8 cellular contexts compared by ENCODE assay signal in the genomic region with DNA sequence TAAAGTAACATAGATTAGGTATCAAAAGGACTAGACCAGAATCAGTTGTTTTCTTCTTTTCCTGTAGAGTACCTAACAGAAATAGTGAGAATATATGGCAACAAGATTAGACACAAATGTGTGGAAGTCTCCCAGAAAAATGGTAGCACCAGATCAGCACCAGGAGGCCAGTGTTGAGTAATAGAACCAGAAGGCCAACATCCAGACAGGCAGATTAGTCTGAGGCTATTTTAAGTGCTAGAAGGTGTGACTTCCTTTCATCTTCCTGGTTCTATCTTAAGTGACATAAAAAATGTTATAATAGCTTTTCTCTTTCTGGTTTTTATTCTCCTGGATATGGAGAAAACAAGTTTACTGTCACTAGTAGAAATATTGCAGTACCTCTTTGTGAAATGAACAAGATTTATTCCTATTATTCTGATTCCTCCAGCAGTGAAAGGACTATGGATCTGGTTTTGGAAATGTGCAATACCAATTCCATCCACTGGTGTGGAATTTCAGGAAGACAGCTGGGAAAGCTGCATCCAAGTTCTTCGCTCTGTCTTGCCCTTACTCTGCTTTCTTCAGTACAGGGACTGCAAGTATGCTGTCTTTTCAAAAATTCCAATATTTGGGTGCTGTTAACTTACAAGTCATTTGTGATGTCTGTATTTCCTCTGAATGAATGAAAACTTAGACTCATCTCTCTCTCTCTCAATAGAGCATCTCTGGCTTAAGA. TPM values are rescaled to one million over a fixed set of nuclear protein-coding genes. Genes with fewer than 3 reads are reported as not detected.
DNase-seq lines count a peak whose midpoint lies in the region; ATAC-seq and FAIRE-seq lines count a peak whose summit lies in the region.
"Had no signal": no experiment of that assay in that cellular context is flagged by ENCODE, and none has a peak within 500 bp of the region (broad histone marks: within the 10 kb centered on the region; RNA-seq: fewer than 3 reads in every experiment).

No MANE protein-coding gene starts in this region.

- ATAC-seq in left cardiac atrium, result peak; percentile 53
- ATAC-seq in activated CD4-positive, CD25-positive, alpha-beta regulatory T cell treated with anti-CD3 and anti-CD28 coated beads, Interleukin-2, amount 50 U/mL, for 24 hours, result no peak

- intact Hi-C loops in left cardiac atrium (cut with DNase I), result no loop called here
- intact Hi-C loops in cardiac septum (cut with DNase I), result no loop called here

- no peak for FAIRE-seq in urothelium cell line (lab: Jason Lieb, UNC)

- DNase-seq in left cardiac atrium (no peak), cardiac septum (ENCODE audit: low spot score) (no peak), fibroblast of gingiva (ENCODE audit: low read depth) (peak; percentile 4), urothelium cell line (ENCODE audit: low spot score) (peak; percentile 39), KG1 (lab: John Stamatoyannopoulos, UW) (no peak)
- DNase-seq: effector CD4-positive, alpha-beta T cell; NCI-H187 treated with DMSO at 0.1 percent for 48 hours had no signal

RNA-seq across cellular contexts. Expression of gene SHLD3, which starts 39.1 kb away (rescaled TPM):
- total RNA-seq in left cardiac atrium (1 to 10 TPM; 2.2 to 3.1 TPM), cardiac septum (1.7 TPM)

RNA-seq across cellular contexts. Expression of gene TRAPPC13, which starts 39.1 kb away (rescaled TPM):
- total RNA-seq in left cardiac atrium, result 10 to 100 TPM; 18.1 to 20.6 TPM
- total RNA-seq in cardiac septum, result 18.9 TPM

RNA-seq across cellular contexts. Expression of gene TRIM23, which starts 39.8 kb away (rescaled TPM):
- total RNA-seq in left cardiac atrium, result 10 to 100 TPM; 15.5 to 17.8 TPM
- total RNA-seq in cardiac septum, result 18.5 TPM

RNA-seq across cellular contexts. Expression of gene SGTB, which starts 57.9 kb away (rescaled TPM):
- 1 to 10 TPM; 7.4 to 8.3 TPM for total RNA-seq in left cardiac atrium
- 9.5 TPM for total RNA-seq in cardiac septum

RNA-seq across cellular contexts. Expression of gene NLN, which starts 58.0 kb away (rescaled TPM):
- total RNA-seq in left cardiac atrium (10 to 100 TPM; 13.9 to 14.7 TPM), cardiac septum (17.2 TPM)

Comparison
In these comparisons a context has a peak if more than half of its experiments do, and no peak if none do; other contexts are left out.
1. ATAC-seq: peak in left cardiac atrium (2 of 2); none in activated CD4-positive, CD25-positive, alpha-beta regulatory T cell treated with anti-CD3 and anti-CD28 coated beads, Interleukin-2, amount 50 U/mL, for 24 hours (0 of 2).
2. DNase-seq: peak in fibroblast of gingiva (single experiment) and urothelium cell line (single experiment); none in left cardiac atrium (single experiment), cardiac septum (single experiment) and KG1 (single experiment).